23 cellular contexts compared by ENCODE assay signal in the genomic region with DNA sequence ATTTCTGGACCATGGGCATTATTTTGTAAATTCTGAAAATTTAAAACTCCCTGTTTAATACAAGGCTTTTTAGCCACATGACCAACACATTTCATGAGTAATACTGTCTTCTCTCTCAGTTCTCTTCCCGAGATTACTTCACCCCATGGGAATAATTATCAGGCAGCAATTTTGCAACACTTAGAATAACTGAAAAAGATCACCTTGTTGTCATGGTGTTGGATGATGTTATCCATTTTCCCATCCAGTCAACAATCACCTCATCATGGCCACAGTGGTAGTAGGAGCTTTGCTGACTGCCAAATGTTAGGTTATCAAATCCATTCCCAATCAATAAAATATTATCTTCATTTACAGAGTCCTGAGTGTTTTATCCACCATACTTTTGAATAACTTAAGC.
"Had no signal": no experiment of that assay in that cellular context is flagged by ENCODE, and none has a peak within 500 bp of the region (broad histone marks: within the 10 kb centered on the region; RNA-seq: fewer than 3 reads in every experiment).

No MANE protein-coding gene starts in this region.

- DNase-seq: colonic mucosa; cortex of kidney; effector CD8-positive, alpha-beta T cell; effector memory CD8-positive, alpha-beta T cell; endodermal cell; erythroblast; esophagus squamous epithelium; foreskin fibroblast; foreskin melanocyte; gastrocnemius medialis; glutamatergic neuron; heart left ventricle; hippocampal formation; left cardiac atrium; left lung; left ventricle myocardium superior; lower lobe of right lung; mesenchymal stem cell; mucosa of descending colon; naive B cell; naive thymus-derived CD8-positive, alpha-beta T cell had no signal

- H3K36me3 ChIP-seq: colonic mucosa, esophagus squamous epithelium, gastrocnemius medialis, heart left ventricle, left lung, lower lobe of right lung had no signal

- H3K4me1 ChIP-seq: colonic mucosa, esophagus squamous epithelium, gastrocnemius medialis, heart left ventricle, left lung, lower lobe of right lung had no signal

- H3K9me3 ChIP-seq: colonic mucosa, esophagus squamous epithelium, gastrocnemius medialis, heart left ventricle, left lung, lower lobe of right lung, mucosa of descending colon had no signal

- H3K4me3 ChIP-seq: colonic mucosa, esophagus squamous epithelium, gastrocnemius medialis, heart left ventricle, left lung, lower lobe of right lung, mucosa of descending colon had no signal

- H3K27me3 ChIP-seq: colonic mucosa, esophagus squamous epithelium, gastrocnemius medialis, heart left ventricle, left lung had no signal

- ATAC-seq: effector memory CD8-positive, alpha-beta T cell; esophagus mucosa; gastrocnemius medialis; heart left ventricle; left cardiac atrium; left lung; left ventricle myocardium superior; lower lobe of right lung; mucosa of descending colon; naive thymus-derived CD8-positive, alpha-beta T cell had no signal

- H3K27ac ChIP-seq: colonic mucosa, epithelial cell of prostate, esophagus squamous epithelium, gastrocnemius medialis, heart left ventricle, left lung, lower lobe of right lung had no signal
